Comparison of ENCODE assay signal across 8 cellular contexts in genomic region chr16:88456356-88457292, GRCh38. TPM values are rescaled to one million over a fixed set of nuclear protein-coding genes. Genes with fewer than 3 reads are reported as not detected.
A peak's percentile ranks its signal among the peaks of the same experiment; 100 is the strongest.
DNase-seq lines count a peak whose midpoint lies in the region; ATAC-seq and TF ChIP-seq lines count a peak whose summit lies in the region.

No MANE protein-coding gene starts in this region.

- TF ChIP-seq POLR2A in Peyer's patch (IDR thresholded peaks at IDR 0.05): no peak

- peaks cover 0 to 37% (median 25%) of the 10 kb centered on the region in 4 donors for H3K4me1 ChIP-seq in Peyer's patch

- H3K9me3 Mint-ChIP-seq in Calu3 (ENCODE audit: low read depth, unreplicated experiment): no peaks in the 10 kb centered on the region
- no peaks in the 10 kb centered on the region for H3K9me3 Mint-ChIP-seq in nephron progenitor cell
- H3K9me3 Mint-ChIP-seq in type B pancreatic cell: no peaks in the 10 kb centered on the region

- H3K27me3 Mint-ChIP-seq in Calu3 (ENCODE audit: unreplicated experiment) (peaks cover 41% of the 10 kb centered on the region), nephron progenitor cell (ENCODE audit: low read depth, poor library complexity) (peaks cover 38% of the 10 kb centered on the region), type B pancreatic cell (no peaks in the 10 kb centered on the region)

- ATAC-seq in GM18517 (IDR thresholded peaks at IDR 0.05; ENCODE audit: unreplicated experiment): no peak

- CTCF ChIA-PET in Calu3 (lab: Charles Lee): interaction anchor here (0.6 kb wide), 1 partner anchor 12 kb away, joined by 3 read pairs; no protein-coding TSS in a partner anchor

- H3K4me3 ChIP-seq in Peyer's patch (peak overlapping the region; percentile 64 to 95 (median 72)), astrocyte of the cerebellum (ENCODE audit: low read depth, low read length) (peak overlapping the region; percentile 50), MG63 (no peak overlapping the region)

- H3K9me3 ChIP-seq in Peyer's patch (no peaks in the 10 kb centered on the region), MG63 (no peaks in the 10 kb centered on the region)

- peak overlapping the region in 3 of 4 donors; percentile 78 to 92 (median 78) for H3K27ac ChIP-seq in Peyer's patch

- DNase-seq in Calu3: no peak
- DNase-seq in Peyer's patch: peak in 2 of 3 donors; percentile 51 to 62
- no peak for DNase-seq in astrocyte of the cerebellum (ENCODE audit: low read depth)
- DNase-seq in nephron progenitor cell: no peak
- DNase-seq in type B pancreatic cell (ENCODE audit: extremely low spot score, unreplicated experiment): no peak
- no peak for DNase-seq in MG63
- DNase-seq in RPMI8226: no peak

- intact Hi-C loops in Calu3 (cut with micrococcal nuclease; ENCODE audit: unreplicated experiment): no loop called here

- in situ Hi-C loops in astrocyte of the cerebellum (cut with HindIII; ENCODE audit: low sequenced_read_pairs): no loop called here

- TF ChIP-seq CTCF in Calu3 (IDR thresholded peaks at IDR 0.05; ENCODE audit: unreplicated experiment) (no peak), Peyer's patch (IDR thresholded peaks at IDR 0.05) (no peak), astrocyte of the cerebellum (IDR thresholded peaks at IDR 0.05; ENCODE audit: low read depth, low read length, missing control alignments) (no peak), nephron progenitor cell (IDR thresholded peaks at IDR 0.05) (no peak), type B pancreatic cell (conservative IDR thresholded peaks at IDR 0.05) (no peak)

- H3K36me3 Mint-ChIP-seq in Calu3 (ENCODE audit: insufficient read depth, unreplicated experiment): peaks cover 32% of the 10 kb centered on the region
- no peaks in the 10 kb centered on the region for H3K36me3 Mint-ChIP-seq in nephron progenitor cell (ENCODE audit: low read depth)
- H3K36me3 Mint-ChIP-seq in type B pancreatic cell: no peaks in the 10 kb centered on the region

- H3K27me3 ChIP-seq in Peyer's patch (no peaks in the 10 kb centered on the region), MG63 (no peaks in the 10 kb centered on the region)

- H3K4me3 Mint-ChIP-seq in Calu3 (ENCODE audit: low read depth, unreplicated experiment): peak overlapping the region; percentile 83
- peak overlapping the region; percentile 72 for H3K4me3 Mint-ChIP-seq in nephron progenitor cell
- peak overlapping the region; percentile 82 for H3K4me3 Mint-ChIP-seq in type B pancreatic cell

- no peaks in the 10 kb centered on the region for H3K36me3 ChIP-seq in Peyer's patch
- H3K36me3 ChIP-seq in MG63: no peaks in the 10 kb centered on the region

- H3K4me1 Mint-ChIP-seq in Calu3 (ENCODE audit: low read depth, unreplicated experiment) (peaks cover 17% of the 10 kb centered on the region), nephron progenitor cell (peaks cover 17% of the 10 kb centered on the region), type B pancreatic cell (ENCODE audit: unreplicated experiment) (peaks cover 8% of the 10 kb centered on the region)

- no peak overlapping the region for H3K27ac Mint-ChIP-seq in Calu3 (ENCODE audit: unreplicated experiment)
- no peak overlapping the region for H3K27ac Mint-ChIP-seq in nephron progenitor cell
- H3K27ac Mint-ChIP-seq in type B pancreatic cell: peak overlapping the region; percentile 55

- no TSS peak for BruUV-seq in Calu3 (replicated peaks; lab: Mats Ljungman, UMichigan)

RNA-seq across cellular contexts. Expression of gene ZFPM1, which starts 3.5 kb away (rescaled TPM):
- total RNA-seq in Calu3 (2022): 3.1 and 5.2 TPM in 2 replicates
- total RNA-seq in Peyer's patch: 1 to 10 TPM; 3.0 to 7.9 (median 4.9) TPM
- total RNA-seq in type B pancreatic cell (ENCODE audit: low replicate concordance): 24.0 and 26.7 TPM in 2 replicates
- total RNA-seq in MG63 (2014; rRNA removed; shearing (Covaris generic); ENCODE audit: low replicate concordance): 0.33 TPM in 1 of 2 replicates, not detected in the other

Comparison
In these comparisons a context has a peak if more than half of its experiments do, and no peak if none do; other contexts are left out.
1. DNase-seq: peak in Peyer's patch (2 of 3); none in Calu3 (single experiment), astrocyte of the cerebellum (single experiment), nephron progenitor cell (single experiment), type B pancreatic cell (single experiment), MG63 (single experiment) and RPMI8226 (single experiment).
2. Peak in every context shown above with its lines, with median percentiles within 50 percentile points of each other: H3K4me3 Mint-ChIP-seq.